ENCODE assay signal across 13 cellular contexts in the genomic region with DNA sequence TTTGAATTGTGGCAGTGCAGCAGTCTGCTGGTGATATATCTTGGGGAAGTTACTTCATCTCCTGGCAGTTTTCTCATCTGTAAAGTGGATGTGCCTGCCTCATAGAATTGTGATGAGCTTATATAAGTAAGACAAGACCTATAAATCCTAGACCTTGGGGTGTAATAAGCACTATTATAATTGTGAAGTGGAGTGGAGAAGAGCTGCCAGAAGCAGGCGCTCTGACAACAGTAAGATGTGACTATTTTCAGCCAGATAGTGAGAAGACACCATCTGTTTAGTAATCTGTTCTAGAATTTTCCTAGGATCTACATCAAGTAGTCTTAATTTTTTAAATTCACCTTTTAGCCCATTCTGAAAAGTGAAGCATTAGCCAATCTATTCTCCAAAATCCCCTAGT.
A peak's percentile ranks its signal among the peaks of the same experiment; 100 is the strongest.
DNase-seq lines count a peak whose midpoint lies in the region; ATAC-seq and TF ChIP-seq lines count a peak whose summit lies in the region.
"Had no signal": no experiment of that assay in that cellular context is flagged by ENCODE, and none has a peak within 500 bp of the region (broad histone marks: within the 10 kb centered on the region; RNA-seq: fewer than 3 reads in every experiment).

No MANE protein-coding gene starts in this region.

- peak; percentile 25 for TF ChIP-seq CTCF in fibroblast of the aortic adventitia (IDR thresholded peaks at IDR 0.05; ENCODE audit: insufficient read depth, low read length)
- TF ChIP-seq CTCF in sigmoid colon (IDR thresholded peaks at IDR 0.05), result no peak

- no peaks in the 10 kb centered on the region for H3K36me3 ChIP-seq in sigmoid colon
- H3K36me3 ChIP-seq: transverse colon had no signal

- TF ChIP-seq POLR2A in sigmoid colon (IDR thresholded peaks at IDR 0.05), result no peak

- H3K4me3 ChIP-seq in fibroblast of the aortic adventitia (ENCODE audit: low read depth, low read length) (no peak overlapping the region), sigmoid colon (no peak overlapping the region)
- H3K4me3 ChIP-seq: transverse colon had no signal

- H3K9me3 ChIP-seq in sigmoid colon, result no peaks in the 10 kb centered on the region
- H3K9me3 ChIP-seq: transverse colon had no signal

- no peaks in the 10 kb centered on the region for H3K27me3 ChIP-seq in sigmoid colon
- H3K27me3 ChIP-seq: transverse colon had no signal

- WGBS in sigmoid colon, 2 donors, result 79 to 85% methylated on average over 1 of the region's 1 CpG

- intact Hi-C loops in sigmoid colon (cut with DNase I), result no loop called here

- H3K9me3 Mint-ChIP-seq in activated T-cell treated with anti-CD3 and anti-CD28 coated beads, Interleukin-2, amount 50 U/mL, for 72 hours, result no peaks in the 10 kb centered on the region

- H3K4me3 Mint-ChIP-seq in activated T-cell treated with anti-CD3 and anti-CD28 coated beads, Interleukin-2, amount 50 U/mL, for 72 hours, result no peak overlapping the region
- H3K4me3 Mint-ChIP-seq: memory B cell had no signal

- H3K4me1 Mint-ChIP-seq in activated T-cell treated with anti-CD3 and anti-CD28 coated beads, Interleukin-2, amount 50 U/mL, for 72 hours (ENCODE audit: low read depth), result no peaks in the 10 kb centered on the region
- H3K4me1 Mint-ChIP-seq: memory B cell had no signal

- CTCF ChIA-PET in HEK293T (lab: Yijun Ruan, JAX), result no interaction called here

- TF ChIP-seq EP300 in sigmoid colon (IDR thresholded peaks at IDR 0.05), result no peak

- no peaks in the 10 kb centered on the region for H3K36me3 Mint-ChIP-seq in activated T-cell treated with anti-CD3 and anti-CD28 coated beads, Interleukin-2, amount 50 U/mL, for 72 hours (ENCODE audit: insufficient read depth in 2 of 2)

- peaks cover 24% of the 10 kb centered on the region for H3K27me3 Mint-ChIP-seq in activated T-cell treated with anti-CD3 and anti-CD28 coated beads, Interleukin-2, amount 50 U/mL, for 72 hours (ENCODE audit: low read depth)

- peak; percentile 55 for ATAC-seq in SK-N-SH treated with all-trans-retinoic acid at 6 μM for 48 hours
- ATAC-seq in activated T-cell treated with anti-CD3 and anti-CD28 coated beads, Interleukin-2, amount 50 U/mL, for 72 hours (replicated peaks in 1 of 2), result no peak

- peak overlapping the region in 1 of 4 donors; percentile 4 for H3K27ac ChIP-seq in sigmoid colon
- H3K27ac ChIP-seq: transverse colon had no signal

- POLR2A ChIA-PET in HEK293T (lab: Yijun Ruan, JAX), result no interaction called here

- H3K4me1 ChIP-seq in sigmoid colon, result peaks cover 0 to 20% (median 11%) of the 10 kb centered on the region in 4 donors

- no peak overlapping the region for H3K27ac Mint-ChIP-seq in activated T-cell treated with anti-CD3 and anti-CD28 coated beads, Interleukin-2, amount 50 U/mL, for 72 hours
- H3K27ac Mint-ChIP-seq: memory B cell had no signal

- DNase-seq in NCI-H82 (lab: John Stamatoyannopoulos, UW) (peak; percentile 11), NCI-H82 treated with DMSO at 0.1 percent for 48 hours (lab: John Stamatoyannopoulos, UW; ENCODE audit: unreplicated experiment) (no peak), fibroblast of the aortic adventitia (ENCODE audit: low read depth) (peak; percentile 16), sigmoid colon (peak; percentile 67), RKO (ENCODE audit: low spot score) (no peak), HEK293T (ENCODE audit: extremely low spot score) (no peak)
- DNase-seq in activated T-cell treated with anti-CD3 and anti-CD28 coated beads, Interleukin-2, amount 50 U/mL, for 72 hours, result no peak
- DNase-seq: activated CD4-positive, alpha-beta T cell treated with anti-CD3 and anti-CD28 coated beads, Interleukin-2, amount 50 U/mL, for 1 hour; KG1; NCI-H187; transverse colon had no signal

TF ChIP-seq in SK-N-SH treated with all-trans-retinoic acid at 6 μM for 48 hours, 23 proteins besides CTCF, POLR2A, EP300 and RAD21 (continues in another document):
- TF ChIP-seq ZFP30 (CRISPR knock-in tag; IDR thresholded peaks at IDR 0.05) (no peak), PPARA (CRISPR knock-in tag; IDR thresholded peaks at IDR 0.05; ENCODE audit: borderline replicate concordance) (no peak), ZNF70 (CRISPR knock-in tag; IDR thresholded peaks at IDR 0.05) (no peak), ISL1 (CRISPR knock-in tag; IDR thresholded peaks at IDR 0.05) (no peak), GLIS3 (CRISPR knock-in tag; IDR thresholded peaks at IDR 0.05) (no peak), ARNTL (CRISPR knock-in tag; IDR thresholded peaks at IDR 0.05; ENCODE audit: borderline replicate concordance, low read depth) (no peak)
- TF ChIP-seq, protein P1, sequence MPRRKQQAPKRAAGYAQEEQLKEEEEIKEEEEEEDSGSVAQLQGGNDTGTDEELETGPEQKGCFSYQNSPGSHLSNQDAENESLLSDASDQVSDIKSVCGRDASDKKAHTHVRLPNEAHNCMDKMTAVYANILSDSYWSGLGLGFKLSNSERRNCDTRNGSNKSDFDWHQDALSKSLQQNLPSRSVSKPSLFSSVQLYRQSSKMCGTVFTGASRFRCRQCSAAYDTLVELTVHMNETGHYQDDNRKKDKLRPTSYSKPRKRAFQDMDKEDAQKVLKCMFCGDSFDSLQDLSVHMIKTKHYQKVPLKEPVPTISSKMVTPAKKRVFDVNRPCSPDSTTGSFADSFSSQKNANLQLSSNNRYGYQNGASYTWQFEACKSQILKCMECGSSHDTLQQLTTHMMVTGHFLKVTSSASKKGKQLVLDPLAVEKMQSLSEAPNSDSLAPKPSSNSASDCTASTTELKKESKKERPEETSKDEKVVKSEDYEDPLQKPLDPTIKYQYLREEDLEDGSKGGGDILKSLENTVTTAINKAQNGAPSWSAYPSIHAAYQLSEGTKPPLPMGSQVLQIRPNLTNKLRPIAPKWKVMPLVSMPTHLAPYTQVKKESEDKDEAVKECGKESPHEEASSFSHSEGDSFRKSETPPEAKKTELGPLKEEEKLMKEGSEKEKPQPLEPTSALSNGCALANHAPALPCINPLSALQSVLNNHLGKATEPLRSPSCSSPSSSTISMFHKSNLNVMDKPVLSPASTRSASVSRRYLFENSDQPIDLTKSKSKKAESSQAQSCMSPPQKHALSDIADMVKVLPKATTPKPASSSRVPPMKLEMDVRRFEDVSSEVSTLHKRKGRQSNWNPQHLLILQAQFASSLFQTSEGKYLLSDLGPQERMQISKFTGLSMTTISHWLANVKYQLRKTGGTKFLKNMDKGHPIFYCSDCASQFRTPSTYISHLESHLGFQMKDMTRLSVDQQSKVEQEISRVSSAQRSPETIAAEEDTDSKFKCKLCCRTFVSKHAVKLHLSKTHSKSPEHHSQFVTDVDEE (CRISPR knock-in tag; IDR thresholded peaks at IDR 0.05), result no peak

TF ChIP-seq in HEK293T, 16 proteins besides CTCF, POLR2A, EP300 and RAD21:
- TF ChIP-seq LEF1 (IDR thresholded peaks at IDR 0.05; ENCODE audit: borderline replicate concordance) (no peak), TARDBP (IDR thresholded peaks at IDR 0.05) (no peak), ELF4 (IDR thresholded peaks at IDR 0.05) (no peak), SUZ12 (IDR thresholded peaks at IDR 0.05) (no peak), L3MBTL2 (conservative IDR thresholded peaks at IDR 0.05) (no peak), CTBP1 (IDR thresholded peaks at IDR 0.05; ENCODE audit: borderline replicate concordance) (no peak), SP1 (IDR thresholded peaks at IDR 0.05) (no peak), FOXK2 (IDR thresholded peaks at IDR 0.05) (no peak), ARNT (IDR thresholded peaks at IDR 0.05) (no peak), NFRKB (IDR thresholded peaks at IDR 0.05) (no peak), ZNF384 (IDR thresholded peaks at IDR 0.05) (no peak), FOXM1 (IDR thresholded peaks at IDR 0.05; ENCODE audit: borderline replicate concordance) (no peak), FOXA1 (IDR thresholded peaks at IDR 0.05) (no peak), BHLHE40 (IDR thresholded peaks at IDR 0.05; ENCODE audit: borderline replicate concordance) (no peak)
- TF ChIP-seq, protein P2, sequence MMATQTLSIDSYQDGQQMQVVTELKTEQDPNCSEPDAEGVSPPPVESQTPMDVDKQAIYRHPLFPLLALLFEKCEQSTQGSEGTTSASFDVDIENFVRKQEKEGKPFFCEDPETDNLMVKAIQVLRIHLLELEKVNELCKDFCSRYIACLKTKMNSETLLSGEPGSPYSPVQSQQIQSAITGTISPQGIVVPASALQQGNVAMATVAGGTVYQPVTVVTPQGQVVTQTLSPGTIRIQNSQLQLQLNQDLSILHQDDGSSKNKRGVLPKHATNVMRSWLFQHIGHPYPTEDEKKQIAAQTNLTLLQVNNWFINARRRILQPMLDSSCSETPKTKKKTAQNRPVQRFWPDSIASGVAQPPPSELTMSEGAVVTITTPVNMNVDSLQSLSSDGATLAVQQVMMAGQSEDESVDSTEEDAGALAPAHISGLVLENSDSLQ (IDR thresholded peaks at IDR 0.05), result no peak

Comparison
In these comparisons a context has a peak if more than half of its experiments do, and no peak if none do; other contexts are left out.
1. DNase-seq: peak in NCI-H82 (single experiment), fibroblast of the aortic adventitia (single experiment) and sigmoid colon (single experiment); none in NCI-H82 treated with DMSO at 0.1 percent for 48 hours (single experiment), activated T-cell treated with anti-CD3 and anti-CD28 coated beads, Interleukin-2, amount 50 U/mL, for 72 hours (0 of 2), RKO (single experiment) and HEK293T (single experiment).